In genomic region chr10:10627414-10627813, GRCh38 we compare ENCODE assay signal across 20 cellular contexts.
DNase-seq lines count a peak whose midpoint lies in the region; ATAC-seq and TF ChIP-seq lines count a peak whose summit lies in the region.
"Had no signal": no experiment of that assay in that cellular context is flagged by ENCODE, and none has a peak within 500 bp of the region (broad histone marks: within the 10 kb centered on the region; RNA-seq: fewer than 3 reads in every experiment).

No MANE protein-coding gene starts in this region.

- no peaks in the 10 kb centered on the region for H3K36me3 ChIP-seq in left ventricle myocardium inferior
- no peaks in the 10 kb centered on the region for H3K36me3 ChIP-seq in heart right ventricle
- no peaks in the 10 kb centered on the region for H3K36me3 ChIP-seq in lower lobe of right lung
- H3K36me3 ChIP-seq: BE2C; BLaER1 treated with 17β-estradiol and CSF1 and Interleukin-3, amounts not matched to agents 10 nM and 100 nM; HAP-1 had no signal

- no peak for DNase-seq in left ventricle myocardium inferior
- no peak for DNase-seq in heart right ventricle
- no peak for DNase-seq in lower lobe of right lung
- no peak for DNase-seq in AML-193 (lab: John Stamatoyannopoulos, UW)
- DNase-seq in activated T-cell treated with anti-CD3 and anti-CD28 coated beads, Interleukin-2, amount 50 U/mL, for 24 hours = no peak
- DNase-seq: BE2C; CD4-positive, alpha-beta T cell; CD8-positive, alpha-beta memory T cell; DMS 273 treated with DMSO at 0.1 percent for 48 hours; DMS79; EL; GDM1; GM23248; HFFc6 had no signal

- ATAC-seq in heart right ventricle = no peak
- no peak for ATAC-seq in lower lobe of right lung
- ATAC-seq: GM12878 had no signal

- H3K27ac ChIP-seq in left ventricle myocardium inferior (replicated peaks) (peak overlapping the region; percentile 84), heart right ventricle (peak overlapping the region in 1 of 10 donors; percentile 13), lower lobe of right lung (peak overlapping the region; percentile 38)
- H3K27ac ChIP-seq: 22Rv1; BLaER1 treated with 17β-estradiol and CSF1 and Interleukin-3, amounts not matched to agents 10 nM and 100 nM; GM23248 had no signal

- no peaks in the 10 kb centered on the region for H3K36me3 Mint-ChIP-seq in brain
- H3K36me3 Mint-ChIP-seq in activated T-cell treated with anti-CD3 and anti-CD28 coated beads, Interleukin-2, amount 50 U/mL, for 24 hours (ENCODE audit: low read depth) = no peaks in the 10 kb centered on the region
- H3K36me3 Mint-ChIP-seq: CD14-positive monocyte; CD8-positive, alpha-beta memory T cell had no signal

- intact Hi-C loops in left ventricle myocardium inferior (cut with micrococcal nuclease) = no loop called here
- intact Hi-C loops in heart right ventricle (cut with DNase I) = loop anchor here in 1 of 10 donors (5.0 kb wide), 1 partner anchor 400 kb away; no protein-coding TSS in a partner anchor
- intact Hi-C loops in lower lobe of right lung (cut with DNase I) = no loop called here

- no peak overlapping the region for H3K4me3 Mint-ChIP-seq in brain
- H3K4me3 Mint-ChIP-seq in activated T-cell treated with anti-CD3 and anti-CD28 coated beads, Interleukin-2, amount 50 U/mL, for 24 hours = no peak overlapping the region
- H3K4me3 Mint-ChIP-seq: CD14-positive monocyte; CD4-positive, alpha-beta T cell; CD8-positive, alpha-beta memory T cell; HFFc6 had no signal

- 91 to 92% methylated on average over 1 of the region's 1 CpG for WGBS in heart right ventricle, 2 donors

- H3K27ac Mint-ChIP-seq in brain = peak overlapping the region in 3 of 5 experiments; percentile 20 to 98 (median 64)
- H3K27ac Mint-ChIP-seq in activated T-cell treated with anti-CD3 and anti-CD28 coated beads, Interleukin-2, amount 50 U/mL, for 24 hours = no peak overlapping the region
- H3K27ac Mint-ChIP-seq: CD14-positive monocyte; CD4-positive, alpha-beta T cell; HFFc6 had no signal

- H3K27me3 ChIP-seq in left ventricle myocardium inferior (ENCODE audit: low read depth) (no peaks in the 10 kb centered on the region), heart right ventricle (no peaks in the 10 kb centered on the region), lower lobe of right lung (ENCODE audit: low read depth) (no peaks in the 10 kb centered on the region)
- H3K27me3 ChIP-seq: BE2C; BLaER1 treated with 17β-estradiol and CSF1 and Interleukin-3, amounts not matched to agents 10 nM and 100 nM had no signal

- H3K9me3 ChIP-seq in left ventricle myocardium inferior (replicated peaks) = no peaks in the 10 kb centered on the region
- no peaks in the 10 kb centered on the region for H3K9me3 ChIP-seq in heart right ventricle
- no peaks in the 10 kb centered on the region for H3K9me3 ChIP-seq in lower lobe of right lung
- H3K9me3 ChIP-seq: BE2C; BLaER1 treated with 17β-estradiol and CSF1 and Interleukin-3, amounts not matched to agents 10 nM and 100 nM; HAP-1 had no signal

- H3K4me1 Mint-ChIP-seq in brain = peaks cover 81% of the 10 kb centered on the region
- H3K4me1 Mint-ChIP-seq in activated T-cell treated with anti-CD3 and anti-CD28 coated beads, Interleukin-2, amount 50 U/mL, for 24 hours (ENCODE audit: low read depth) = no peaks in the 10 kb centered on the region
- H3K4me1 Mint-ChIP-seq: CD8-positive, alpha-beta memory T cell had no signal

- no peak for TF ChIP-seq CTCF in left ventricle myocardium inferior (IDR thresholded peaks at IDR 0.05; ENCODE audit: borderline replicate concordance)
- TF ChIP-seq CTCF in heart right ventricle (IDR thresholded peaks at IDR 0.05) = no peak
- TF ChIP-seq CTCF in brain (conservative IDR thresholded peaks at IDR 0.05) = no peak
- TF ChIP-seq CTCF in lower lobe of right lung (IDR thresholded peaks at IDR 0.05) = no peak

- no peak overlapping the region for H3K4me3 ChIP-seq in left ventricle myocardium inferior
- H3K4me3 ChIP-seq in heart right ventricle = no peak overlapping the region
- H3K4me3 ChIP-seq in lower lobe of right lung = no peak overlapping the region
- H3K4me3 ChIP-seq: BLaER1 treated with 17β-estradiol and CSF1 and Interleukin-3, amounts not matched to agents 10 nM and 100 nM; GM12878; GM23248; HAP-1 had no signal

- H3K4me1 ChIP-seq in left ventricle myocardium inferior (peaks cover 56% of the 10 kb centered on the region), heart right ventricle (peaks cover 0 to 40% (median 17%) of the 10 kb centered on the region in 9 donors), lower lobe of right lung (peaks cover 3% of the 10 kb centered on the region)
- H3K4me1 ChIP-seq: BE2C, HAP-1 had no signal

- no peaks in the 10 kb centered on the region for H3K27me3 Mint-ChIP-seq in brain
- H3K27me3 Mint-ChIP-seq in activated T-cell treated with anti-CD3 and anti-CD28 coated beads, Interleukin-2, amount 50 U/mL, for 24 hours = peaks cover 24% of the 10 kb centered on the region

- peaks cover 0 to 3% (median 0%) of the 10 kb centered on the region in 5 experiments for H3K9me3 Mint-ChIP-seq in brain
- H3K9me3 Mint-ChIP-seq in activated T-cell treated with anti-CD3 and anti-CD28 coated beads, Interleukin-2, amount 50 U/mL, for 24 hours = no peaks in the 10 kb centered on the region
- H3K9me3 Mint-ChIP-seq: CD4-positive, alpha-beta T cell; CD8-positive, alpha-beta memory T cell had no signal
